Comparison of ENCODE assay signal across 34 cellular contexts in the genomic region with DNA sequence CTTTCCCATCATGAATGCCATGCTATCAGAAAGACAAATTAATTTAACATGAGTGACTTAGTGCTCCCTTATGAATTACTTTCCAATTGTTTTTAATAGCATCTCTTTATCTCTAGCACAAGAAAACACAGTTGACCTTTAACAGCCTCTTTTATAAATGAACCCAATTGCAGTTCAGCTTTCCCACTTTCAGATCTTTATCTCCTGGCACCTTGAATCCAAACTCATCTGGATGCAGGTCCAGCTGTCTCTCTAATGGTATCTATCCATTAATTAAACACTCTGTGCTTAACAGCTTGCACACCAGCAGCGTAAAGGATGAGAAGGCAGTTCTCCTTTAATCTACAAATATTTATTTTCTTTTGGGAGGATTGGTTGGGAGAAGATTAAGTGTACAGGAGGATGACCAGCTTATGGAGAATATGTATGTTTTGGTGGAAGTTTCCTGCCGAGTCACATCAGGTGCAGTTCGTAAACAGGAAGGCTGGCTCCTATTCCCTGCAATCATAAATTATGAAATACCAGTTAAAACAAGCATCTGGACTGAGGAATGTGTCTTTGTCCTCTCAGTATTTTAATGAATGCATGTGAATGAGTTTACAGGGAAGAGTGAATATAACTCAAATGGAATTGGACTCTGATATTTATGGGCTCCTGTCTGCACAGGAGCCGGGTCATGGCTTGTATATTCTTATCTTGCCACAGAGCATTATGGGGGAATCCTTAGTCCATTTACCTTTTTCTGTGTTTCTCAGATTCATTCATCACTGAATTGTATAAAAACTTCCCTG.
DNase-seq lines count a peak whose midpoint lies in the region; ATAC-seq and TF ChIP-seq lines count a peak whose summit lies in the region.
"Had no signal": no experiment of that assay in that cellular context is flagged by ENCODE, and none has a peak within 500 bp of the region (broad histone marks: within the 10 kb centered on the region; RNA-seq: fewer than 3 reads in every experiment).

No MANE protein-coding gene starts in this region.

- ATAC-seq in lower lobe of right lung (no peak), GM18861 (IDR thresholded peaks at IDR 0.05; ENCODE audit: unreplicated experiment) (no peak)
- ATAC-seq: activated CD8-positive, alpha-beta memory T cell treated with anti-CD3 and anti-CD28 coated beads, Interleukin-2, amount 10 ng/mL, durations not matched to agents 7 days and 5 days; activated T-cell treated with anti-CD3 and anti-CD28 coated beads, Interleukin-2, amount 50 U/mL, for 4 hours; heart left ventricle; K562; left ventricle myocardium superior; Panc1; T-cell had no signal

- DNase-seq in NCI-H510A treated with DMSO at 0.1 percent for 48 hours (lab: John Stamatoyannopoulos, UW) (peak; percentile 7), NCI-H510A (lab: John Stamatoyannopoulos, UW) (no peak), NCI-H2171 (lab: John Stamatoyannopoulos, UW) (peak; percentile 30), SK-N-MC (ENCODE audit: low read depth, low spot score) (no peak), left kidney (ENCODE audit: low read depth, low spot score) (peak; percentile 63), lower lobe of right lung (no peak), amygdala (lab: John Stamatoyannopoulos, UW) (no peak)
- DNase-seq: activated CD4-positive, CD25-positive, alpha-beta regulatory T cell; activated CD8-positive, alpha-beta memory T cell treated with anti-CD3 and anti-CD28 coated beads, Interleukin-2, amount 10 ng/mL, durations not matched to agents 7 days and 5 days; activated T-cell treated with anti-CD3 and anti-CD28 coated beads, Interleukin-2, amount 50 U/mL, for 4 hours; CD4-positive, alpha-beta T cell; effector memory CD4-positive, alpha-beta T cell; erythroblast; heart left ventricle; islet precursor cell; left ventricle myocardium superior; midbrain; naive B cell; NCI-H1092; NCI-H2029 treated with DMSO at 0.1 percent for 48 hours; NCI-H345; Right ventricle myocardium superior; sigmoid colon; stimulated activated CD4-positive, alpha-beta T cell treated with anti-CD3 and anti-CD28 coated beads, Interleukin-12 subunit alpha, Interleukin-12 subunit beta, amount 100 ng/mL, for 4 hours; stimulated activated CD4-positive, alpha-beta T cell treated with anti-CD3 and anti-CD28 coated beads, Interleukin-4, amount 100 ng/mL, for 1 hour; stomach; T-cell; thyroid gland had no signal

- H3K36me3 ChIP-seq in SK-N-MC (ENCODE audit: insufficient read depth, low read length), result peaks cover 4% of the 10 kb centered on the region; the same call in 1 of the 2 replicates
- H3K36me3 ChIP-seq in lower lobe of right lung, result no peaks in the 10 kb centered on the region
- H3K36me3 ChIP-seq: heart left ventricle, prostate gland, sigmoid colon, stomach, thyroid gland, vagina had no signal

- H3K4me3 ChIP-seq in SK-N-MC (no peak overlapping the region), lower lobe of right lung (no peak overlapping the region)
- H3K4me3 ChIP-seq: coronary artery, heart left ventricle, K562, prostate gland, sigmoid colon, stomach, thyroid gland, vagina had no signal

- intact Hi-C loops in lower lobe of right lung (cut with DNase I), result no loop called here

- TF ChIP-seq CTCF in lower lobe of right lung (IDR thresholded peaks at IDR 0.05), result no peak

- H3K27ac ChIP-seq in SK-N-MC, result peak overlapping the region; percentile 74
- no peak overlapping the region for H3K27ac ChIP-seq in lower lobe of right lung
- H3K27ac ChIP-seq: coronary artery, prostate gland, sigmoid colon, stomach, thyroid gland, vagina had no signal

- H3K9ac ChIP-seq in SK-N-MC (ENCODE audit: insufficient read length), result peak overlapping the region; percentile 10

- no peaks in the 10 kb centered on the region for H3K27me3 ChIP-seq in lower lobe of right lung (ENCODE audit: low read depth)
- H3K27me3 ChIP-seq: heart left ventricle, sigmoid colon, stomach, thyroid gland, vagina had no signal

- no peaks in the 10 kb centered on the region for H3K4me1 ChIP-seq in lower lobe of right lung
- H3K4me1 ChIP-seq: heart left ventricle, prostate gland, stomach, thyroid gland, vagina had no signal

- no peaks in the 10 kb centered on the region for H3K9me3 ChIP-seq in SK-N-MC (ENCODE audit: low read depth, low read length)
- H3K9me3 ChIP-seq in lower lobe of right lung, result no peaks in the 10 kb centered on the region
- H3K9me3 ChIP-seq: heart left ventricle, prostate gland, sigmoid colon, stomach, thyroid gland, vagina had no signal

Comparison
In these comparisons a context has a peak if more than half of its experiments do, and no peak if none do; other contexts are left out.
1. DNase-seq: peak in NCI-H510A treated with DMSO at 0.1 percent for 48 hours (single experiment), NCI-H2171 (single experiment) and left kidney (single experiment); none in NCI-H510A (single experiment), SK-N-MC (single experiment), lower lobe of right lung (single experiment) and amygdala (0 of 56).